ENCODE assay signal across 15 cellular contexts in genomic region chr7:158838238-158838637, GRCh38.
"Had no signal": no experiment of that assay in that cellular context is flagged by ENCODE, and none has a peak within 500 bp of the region (broad histone marks: within the 10 kb centered on the region; RNA-seq: fewer than 3 reads in every experiment).

No MANE protein-coding gene starts in this region.

- DNase-seq: activated CD4-positive, alpha-beta T cell treated with anti-CD3 and anti-CD28 coated beads, Interleukin-2, amount 50 U/mL, for 48 hours; activated effector memory CD4-positive, alpha-beta T cell treated with anti-CD3 and anti-CD28 coated beads, Interleukin-2, amount 50 U/mL, for 16 hours; activated T-cell treated with anti-CD3 and anti-CD28 coated beads, Interleukin-2, amount 50 U/mL, for 4 hours; amygdala; effector memory CD8-positive, alpha-beta T cell; left ventricle myocardium inferior; mesenchymal stem cell; stimulated activated CD4-positive, alpha-beta T cell treated with anti-CD3 and anti-CD28 coated beads, Interleukin-12 subunit alpha, Interleukin-12 subunit beta, amount 100 ng/mL, for 4 hours; stimulated activated naive CD4-positive, alpha-beta T cell treated with Interleukin-2 at 50 U/mL for 16 hours; trophoblast cell had no signal

- ATAC-seq: activated CD4-positive, CD25-positive, alpha-beta regulatory T cell treated with anti-CD3 and anti-CD28 coated beads, Interleukin-2, amount 50 U/mL, for 24 hours; activated naive CD4-positive, alpha-beta T cell treated with anti-CD3 and anti-CD28 coated beads, Interleukin-2, amount 50 U/mL, for 72 hours; activated T-cell treated with anti-CD3 and anti-CD28 coated beads, Interleukin-2, amount 50 U/mL, for 4 hours; effector memory CD8-positive, alpha-beta T cell had no signal

- H3K27me3 Mint-ChIP-seq: brain; effector memory CD8-positive, alpha-beta T cell had no signal

- H3K4me1 Mint-ChIP-seq: brain had no signal

- H3K36me3 ChIP-seq: left ventricle myocardium inferior had no signal

- H3K9me3 Mint-ChIP-seq: activated naive CD4-positive, alpha-beta T cell treated with anti-CD3 and anti-CD28 coated beads, Interleukin-2, amount 50 U/mL, for 72 hours; activated T-cell treated with anti-CD3 and anti-CD28 coated beads, Interleukin-2, amount 50 U/mL, for 4 hours; central memory CD8-positive, alpha-beta T cell; effector memory CD8-positive, alpha-beta T cell; nephron had no signal

- H3K27ac Mint-ChIP-seq: activated naive CD4-positive, alpha-beta T cell treated with anti-CD3 and anti-CD28 coated beads, Interleukin-2, amount 50 U/mL, for 72 hours; brain; effector memory CD8-positive, alpha-beta T cell; nephron had no signal

- H3K4me3 ChIP-seq: left ventricle myocardium inferior had no signal

- H3K36me3 Mint-ChIP-seq: activated naive CD4-positive, alpha-beta T cell treated with anti-CD3 and anti-CD28 coated beads, Interleukin-2, amount 50 U/mL, for 72 hours; brain had no signal

- H3K4me3 Mint-ChIP-seq: activated T-cell treated with anti-CD3 and anti-CD28 coated beads, Interleukin-2, amount 50 U/mL, for 4 hours; brain; central memory CD8-positive, alpha-beta T cell; effector memory CD8-positive, alpha-beta T cell; nephron had no signal
